ENCODE assay signal across 9 cellular contexts in genomic region chr11:14972581-14973490, GRCh38. TPM values are rescaled to one million over a fixed set of nuclear protein-coding genes. Genes with fewer than 3 reads are reported as not detected.
DNase-seq lines count a peak whose midpoint lies in the region; ATAC-seq and TF ChIP-seq lines count a peak whose summit lies in the region.
"Had no signal": no experiment of that assay in that cellular context is flagged by ENCODE, and none has a peak within 500 bp of the region (broad histone marks: within the 10 kb centered on the region; RNA-seq: fewer than 3 reads in every experiment).

No MANE protein-coding gene starts in this region.

- H3K9me3 ChIP-seq in HUES64 (ENCODE audit: insufficient read depth, low read depth, low read length) (no peaks in the 10 kb centered on the region), psoas muscle (no peaks in the 10 kb centered on the region)
- H3K9me3 ChIP-seq: right atrium auricular region had no signal

- H3K27ac ChIP-seq in HUES64 (ENCODE audit: low read depth, low read length) (no peak overlapping the region), psoas muscle (no peak overlapping the region)
- H3K27ac ChIP-seq: right atrium auricular region had no signal

- H3K36me3 Mint-ChIP-seq in activated naive CD8-positive, alpha-beta T cell: no peaks in the 10 kb centered on the region
- no peaks in the 10 kb centered on the region for H3K36me3 Mint-ChIP-seq in nephron (ENCODE audit: low read depth)

- H3K27me3 ChIP-seq in HUES64 (ENCODE audit: insufficient read depth, low read length): peaks cover 98% of the 10 kb centered on the region
- peaks cover 7 to 81% (median 29%) of the 10 kb centered on the region in 3 donors for H3K27me3 ChIP-seq in psoas muscle (ENCODE audit: insufficient read depth in 3 of 3, low read length in 2 of 3)

- no peak overlapping the region for H3K9ac ChIP-seq in HUES64 (ENCODE audit: low read depth, low read length)

- intact Hi-C loops in psoas muscle (cut with DNase I): loop anchor here (5.0 to 10.0 kb wide), 2 partner anchors 104 to 232 kb away; no protein-coding TSS in a partner anchor

- WGBS in HUES64: 35% methylated on average over 21 of the region's 22 CpGs
- 10 to 14% (median 11%) methylated on average over 22 of the region's 22 CpGs for WGBS in psoas muscle, 3 donors

- peaks cover 15% of the 10 kb centered on the region; the same call in 1 of the 2 replicates for H3K4me1 ChIP-seq in HUES64 (ENCODE audit: insufficient read depth, low read length)
- H3K4me1 ChIP-seq in psoas muscle: peaks cover 25% of the 10 kb centered on the region

- TF ChIP-seq CTCF in nephron (IDR thresholded peaks at IDR 0.05; ENCODE audit: unreplicated experiment in 3 of 3): no peak
- TF ChIP-seq CTCF in psoas muscle (IDR thresholded peaks at IDR 0.05): no peak

- H3K4me3 Mint-ChIP-seq in activated naive CD8-positive, alpha-beta T cell: peak overlapping the region; percentile 82
- peak overlapping the region; percentile 64 to 76 (median 70) for H3K4me3 Mint-ChIP-seq in nephron

- ATAC-seq in psoas muscle (no peak), HG02798 (IDR thresholded peaks at IDR 0.05; ENCODE audit: poor library complexity, unreplicated experiment) (no peak), HG03520 (IDR thresholded peaks at IDR 0.05; ENCODE audit: unreplicated experiment) (no peak)

- H3K4me3 ChIP-seq in HUES64 (ENCODE audit: low read length): peak overlapping the region; percentile 46; the same call in 1 of the 2 replicates
- no peak overlapping the region for H3K4me3 ChIP-seq in psoas muscle

- H3K36me3 ChIP-seq in HUES64 (ENCODE audit: insufficient read depth, low read length) (no peaks in the 10 kb centered on the region), psoas muscle (ENCODE audit: insufficient read depth in 1 of 2, low read depth in 1 of 2) (no peaks in the 10 kb centered on the region)
- H3K36me3 ChIP-seq: right atrium auricular region had no signal

- H3K27me3 Mint-ChIP-seq in activated naive CD8-positive, alpha-beta T cell: peaks cover 42% of the 10 kb centered on the region
- peaks cover 98% of the 10 kb centered on the region for H3K27me3 Mint-ChIP-seq in nephron (ENCODE audit: low read depth)

- no peak overlapping the region for H3K27ac Mint-ChIP-seq in activated naive CD8-positive, alpha-beta T cell
- H3K27ac Mint-ChIP-seq in nephron: no peak overlapping the region

- H3K4me1 Mint-ChIP-seq in activated naive CD8-positive, alpha-beta T cell (ENCODE audit: low read depth): peaks cover 32% of the 10 kb centered on the region
- H3K4me1 Mint-ChIP-seq in nephron: peaks cover 31% of the 10 kb centered on the region

- peak; percentile 35 for DNase-seq in DMS79 (lab: John Stamatoyannopoulos, UW)
- no peak for DNase-seq in psoas muscle
- no peak for DNase-seq in NCI-H226

- no peaks in the 10 kb centered on the region for H3K9me3 Mint-ChIP-seq in activated naive CD8-positive, alpha-beta T cell (ENCODE audit: low read depth)
- H3K9me3 Mint-ChIP-seq in nephron: no peaks in the 10 kb centered on the region

RNA-seq across cellular contexts. Expression of gene CALCA, which starts 0.7 kb away (rescaled TPM):
- 0.35 TPM for polyA plus RNA-seq in HUES64 (2013, experiment 1 of 2)
- polyA plus RNA-seq in HUES64 (2013, experiment 2 of 2): 0.38 TPM
- total RNA-seq in psoas muscle: 1 to 10 TPM in 1 of 4 donors, under 1 TPM in 1, not detected in 2; 0.34 to 3.9 TPM
- polyA plus RNA-seq in psoas muscle: 1 to 10 TPM in 1 of 3 donors, not detected in 2; 3.0 TPM
- total RNA-seq: right atrium auricular region had no signal
